In genomic region chr18:57008001-57008686, GRCh38 we compare ENCODE assay signal across 21 cellular contexts.
DNase-seq lines count a peak whose midpoint lies in the region; ATAC-seq and TF ChIP-seq lines count a peak whose summit lies in the region.
"Had no signal": no experiment of that assay in that cellular context is flagged by ENCODE, and none has a peak within 500 bp of the region (broad histone marks: within the 10 kb centered on the region; RNA-seq: fewer than 3 reads in every experiment).

No MANE protein-coding gene starts in this region.

- ATAC-seq in HG03280 (IDR thresholded peaks at IDR 0.05; ENCODE audit: unreplicated experiment): no peak
- ATAC-seq in GM18511 (IDR thresholded peaks at IDR 0.05; ENCODE audit: unreplicated experiment): no peak
- ATAC-seq: activated CD8-positive, alpha-beta T cell treated with anti-CD3 and anti-CD28 coated beads for 36 hours had no signal

- H3K79me2 ChIP-seq in OCI-LY7 (ENCODE audit: insufficient read depth, low read depth, low read length): no peaks in the 10 kb centered on the region

- H3K36me3 Mint-ChIP-seq in Calu3 (ENCODE audit: insufficient read depth, unreplicated experiment): no peaks in the 10 kb centered on the region
- H3K36me3 Mint-ChIP-seq in dendritic cell treated with granulocyte-macrophage colony-stimulating factor and Interleukin-4, amounts not matched to agents 40 ng/mL and 50 ng/mL, for 4 days (ENCODE audit: low read depth): peaks cover 6% of the 10 kb centered on the region

- H3K9me2 ChIP-seq in OCI-LY7 (ENCODE audit: insufficient read depth, low read length): no peaks in the 10 kb centered on the region

- H4K20me1 ChIP-seq in OCI-LY7 (ENCODE audit: insufficient read depth, low read length): no peaks in the 10 kb centered on the region

- POLR2A ChIA-PET in OCI-LY7 (lab: Charles Lee): no interaction called here

- no peak overlapping the region for H3K4me2 ChIP-seq in OCI-LY7 (ENCODE audit: low read length)

- H3K27ac ChIP-seq in OCI-LY7 (ENCODE audit: low read depth, low read length, poor library complexity, severe bottlenecking): no peak overlapping the region
- H3K27ac ChIP-seq: spleen had no signal

- no peaks in the 10 kb centered on the region for H3K27me3 ChIP-seq in H7 (ENCODE audit: control insufficient read depth, insufficient read depth, low read length)
- H3K27me3 ChIP-seq: spleen had no signal

- DNase-seq in Calu3: no peak
- DNase-seq in H7: peak; percentile 37
- peak; percentile 64 for DNase-seq in NOMO-1 treated with dmso at 0.1 percent for 144 hours (lab: John Stamatoyannopoulos, UW; ENCODE audit: unreplicated experiment)
- no peak for DNase-seq in effector CD4-positive, alpha-beta T cell
- no peak for DNase-seq in OCI-LY7 (ENCODE audit: low spot score)
- DNase-seq: activated CD4-positive, CD25-positive, alpha-beta regulatory T cell; activated CD8-positive, alpha-beta T cell treated with anti-CD3 and anti-CD28 coated beads for 36 hours; activated naive CD4-positive, alpha-beta T cell treated with anti-CD3 and anti-CD28 coated beads for 36 hours; activated T-cell treated with anti-CD3 and anti-CD28 coated beads, Interleukin-2, amount 50 U/mL, for 24 hours; kidney glomerular epithelial cell; NCI-H1048; NCI-H510A; nucleus accumbens; Right ventricle myocardium superior; spleen; stimulated activated CD4-positive, alpha-beta T cell treated with anti-CD3 and anti-CD28 coated beads, Interleukin-4, amount 100 ng/mL, for 24 hours had no signal

- H3K36me3 ChIP-seq in H7 (replicated peaks; ENCODE audit: control insufficient read depth, insufficient read depth, low read length) (no peaks in the 10 kb centered on the region), OCI-LY7 (ENCODE audit: insufficient read depth, low read length) (no peaks in the 10 kb centered on the region)
- H3K36me3 ChIP-seq: spleen had no signal

- TF ChIP-seq CTCF in Calu3 (IDR thresholded peaks at IDR 0.05; ENCODE audit: unreplicated experiment): no peak
- no peak for TF ChIP-seq CTCF in OCI-LY7 (conservative IDR thresholded peaks at IDR 0.05; ENCODE audit: low read length)

- H3K27ac Mint-ChIP-seq in Calu3 (ENCODE audit: unreplicated experiment): peak overlapping the region; percentile 21
- no peak overlapping the region for H3K27ac Mint-ChIP-seq in dendritic cell treated with granulocyte-macrophage colony-stimulating factor and Interleukin-4, amounts not matched to agents 40 ng/mL and 50 ng/mL, for 4 days
- H3K27ac Mint-ChIP-seq: activated CD8-positive, alpha-beta T cell treated with anti-CD3 and anti-CD28 coated beads for 36 hours; activated naive CD4-positive, alpha-beta T cell treated with anti-CD3 and anti-CD28 coated beads for 36 hours; activated T-cell treated with anti-CD3 and anti-CD28 coated beads, Interleukin-2, amount 50 U/mL, for 24 hours; T-helper 1 cell treated with Interleukin-12 subunit alpha and Interleukin-12 subunit beta and Interleukin-4 antibody, amounts not matched to agents 30 μg/mL and 1 μg/mL, for 36 hours had no signal

- intact Hi-C loops in Calu3 (cut with micrococcal nuclease; ENCODE audit: unreplicated experiment): loop anchor here (10.0 kb wide), 1 partner anchor 143 kb away; no protein-coding TSS in a partner anchor
- intact Hi-C loops in dendritic cell treated with granulocyte-macrophage colony-stimulating factor and Interleukin-4, amounts not matched to agents 40 ng/mL and 50 ng/mL, for 4 days (cut with micrococcal nuclease): no loop called here
- intact Hi-C loops in OCI-LY7 (cut with micrococcal nuclease; ENCODE audit: unreplicated experiment): no loop called here

- H3K4me3 ChIP-seq in H7 (ENCODE audit: insufficient read depth, low read depth, low read length) (no peak overlapping the region), OCI-LY7 (ENCODE audit: low read depth, low read length, poor library complexity, severe bottlenecking) (no peak overlapping the region)
- H3K4me3 ChIP-seq: spleen had no signal

- H3K4me1 ChIP-seq in OCI-LY7 (ENCODE audit: insufficient read depth, low read length, poor library complexity, severe bottlenecking): peaks cover 9% of the 10 kb centered on the region

- BruUV-seq in Calu3 (replicated peaks; lab: Mats Ljungman, UMichigan) (no TSS peak), OCI-LY7 (replicated peaks; lab: Mats Ljungman, UMichigan) (no TSS peak)

- no peaks in the 10 kb centered on the region for H3K27me3 Mint-ChIP-seq in Calu3 (ENCODE audit: unreplicated experiment)
- H3K27me3 Mint-ChIP-seq in dendritic cell treated with granulocyte-macrophage colony-stimulating factor and Interleukin-4, amounts not matched to agents 40 ng/mL and 50 ng/mL, for 4 days: no peaks in the 10 kb centered on the region
- H3K27me3 Mint-ChIP-seq: activated CD8-positive, alpha-beta T cell treated with anti-CD3 and anti-CD28 coated beads for 36 hours; activated T-cell treated with anti-CD3 and anti-CD28 coated beads, Interleukin-2, amount 50 U/mL, for 24 hours; central memory CD8-positive, alpha-beta T cell had no signal

- peaks cover 39% of the 10 kb centered on the region for H3K4me1 Mint-ChIP-seq in Calu3 (ENCODE audit: low read depth, unreplicated experiment)
- H3K4me1 Mint-ChIP-seq in dendritic cell treated with granulocyte-macrophage colony-stimulating factor and Interleukin-4, amounts not matched to agents 40 ng/mL and 50 ng/mL, for 4 days (ENCODE audit: low read depth): peaks cover 19% of the 10 kb centered on the region

- H3K9me3 Mint-ChIP-seq in Calu3 (ENCODE audit: low read depth, unreplicated experiment): no peaks in the 10 kb centered on the region
- H3K9me3 Mint-ChIP-seq in dendritic cell treated with granulocyte-macrophage colony-stimulating factor and Interleukin-4, amounts not matched to agents 40 ng/mL and 50 ng/mL, for 4 days: no peaks in the 10 kb centered on the region
- H3K9me3 Mint-ChIP-seq: activated CD8-positive, alpha-beta T cell treated with anti-CD3 and anti-CD28 coated beads for 36 hours; activated naive CD4-positive, alpha-beta T cell treated with anti-CD3 and anti-CD28 coated beads for 36 hours; activated T-cell treated with anti-CD3 and anti-CD28 coated beads, Interleukin-2, amount 50 U/mL, for 24 hours; central memory CD8-positive, alpha-beta T cell; T-helper 1 cell treated with Interleukin-12 subunit alpha and Interleukin-12 subunit beta and Interleukin-4 antibody, amounts not matched to agents 30 μg/mL and 1 μg/mL, for 36 hours had no signal

- H2AFZ ChIP-seq in OCI-LY7 (ENCODE audit: low read length): no peak overlapping the region

- H3K4me3 Mint-ChIP-seq in Calu3 (ENCODE audit: low read depth, unreplicated experiment): no peak overlapping the region
- H3K4me3 Mint-ChIP-seq in dendritic cell treated with granulocyte-macrophage colony-stimulating factor and Interleukin-4, amounts not matched to agents 40 ng/mL and 50 ng/mL, for 4 days: peak overlapping the region; percentile 19
- H3K4me3 Mint-ChIP-seq: activated CD8-positive, alpha-beta T cell treated with anti-CD3 and anti-CD28 coated beads for 36 hours; activated naive CD4-positive, alpha-beta T cell treated with anti-CD3 and anti-CD28 coated beads for 36 hours; activated T-cell treated with anti-CD3 and anti-CD28 coated beads, Interleukin-2, amount 50 U/mL, for 24 hours; central memory CD8-positive, alpha-beta T cell; T-helper 1 cell treated with Interleukin-12 subunit alpha and Interleukin-12 subunit beta and Interleukin-4 antibody, amounts not matched to agents 30 μg/mL and 1 μg/mL, for 36 hours had no signal

- no peaks in the 10 kb centered on the region for H3K9me3 ChIP-seq in OCI-LY7 (ENCODE audit: low read length)
- H3K9me3 ChIP-seq: spleen had no signal

- CTCF ChIA-PET in Calu3 (lab: Charles Lee) (interaction anchor here (0.6 kb wide), 1 partner anchor 21 kb away, joined by 4 read pairs; no protein-coding TSS in a partner anchor), OCI-LY7 (lab: Charles Lee; ENCODE audit: unreplicated experiment) (no interaction called here)

Comparison
In these comparisons a context has a peak if more than half of its experiments do, and no peak if none do; other contexts are left out.
1. DNase-seq: peak in H7 (single experiment) and NOMO-1 treated with dmso at 0.1 percent for 144 hours (single experiment); none in Calu3 (single experiment), effector CD4-positive, alpha-beta T cell (single experiment) and OCI-LY7 (single experiment).